In genomic region chr9:137176302-137177182, GRCh38 we compare ENCODE assay signal across 8 cellular contexts.
DNase-seq lines count a peak whose midpoint lies in the region; ATAC-seq and TF ChIP-seq lines count a peak whose summit lies in the region.

No MANE protein-coding gene starts in this region.

- H3K4me3 Mint-ChIP-seq in nephron progenitor cell = no peak overlapping the region
- no peak overlapping the region for H3K4me3 Mint-ChIP-seq in stimulated activated memory B cell treated with anti-CD40 and anti-IgM and Interleukin-4, amounts not matched to agents 10 μg/mL and 1 μg/mL and 100 μg/mL, for 72 hours

- TF ChIP-seq CTCF in GM12864 (IDR thresholded peaks at IDR 0.05; ENCODE audit: low read depth, low read length, missing control alignments) (peak; percentile 91), choroid plexus epithelial cell (conservative IDR thresholded peaks at IDR 0.05; ENCODE audit: low read depth, low read length) (peak; percentile 78), nephron progenitor cell (IDR thresholded peaks at IDR 0.05) (peak; percentile 61)

- H3K36me3 Mint-ChIP-seq in nephron progenitor cell (ENCODE audit: low read depth) = peaks cover 6% of the 10 kb centered on the region
- peaks cover 29% of the 10 kb centered on the region for H3K36me3 Mint-ChIP-seq in stimulated activated memory B cell treated with anti-CD40 and anti-IgM and Interleukin-4, amounts not matched to agents 10 μg/mL and 1 μg/mL and 100 μg/mL, for 72 hours

- H3K27ac Mint-ChIP-seq in nephron progenitor cell = no peak overlapping the region
- no peak overlapping the region for H3K27ac Mint-ChIP-seq in stimulated activated memory B cell treated with anti-CD40 and anti-IgM and Interleukin-4, amounts not matched to agents 10 μg/mL and 1 μg/mL and 100 μg/mL, for 72 hours

- H3K4me3 ChIP-seq in GM12864 (ENCODE audit: low read depth, low read length) (no peak overlapping the region), choroid plexus epithelial cell (ENCODE audit: low read depth, low read length) (no peak overlapping the region)

- H3K27me3 Mint-ChIP-seq in nephron progenitor cell (ENCODE audit: low read depth, poor library complexity) = peaks cover 52% of the 10 kb centered on the region
- H3K27me3 Mint-ChIP-seq in stimulated activated memory B cell treated with anti-CD40 and anti-IgM and Interleukin-4, amounts not matched to agents 10 μg/mL and 1 μg/mL and 100 μg/mL, for 72 hours = peaks cover 12% of the 10 kb centered on the region

- ATAC-seq in stimulated activated memory B cell treated with anti-CD40 and anti-IgM and Interleukin-4, amounts not matched to agents 10 μg/mL and 1 μg/mL and 100 μg/mL, for 72 hours = no peak
- ATAC-seq in HG02678 (IDR thresholded peaks at IDR 0.05; ENCODE audit: unreplicated experiment) (no peak), HG03159 (IDR thresholded peaks at IDR 0.05; ENCODE audit: unreplicated experiment) (no peak)

- H3K9me3 Mint-ChIP-seq in nephron progenitor cell = no peaks in the 10 kb centered on the region
- H3K9me3 Mint-ChIP-seq in stimulated activated memory B cell treated with anti-CD40 and anti-IgM and Interleukin-4, amounts not matched to agents 10 μg/mL and 1 μg/mL and 100 μg/mL, for 72 hours = no peaks in the 10 kb centered on the region

- DNase-seq in AG20443 (ENCODE audit: low spot score) (peak; percentile 70), GM12864 (ENCODE audit: low read depth) (no peak), NCI-H69 (lab: John Stamatoyannopoulos, UW) (peak; percentile 75), choroid plexus epithelial cell (ENCODE audit: low read depth) (peak; percentile 67), nephron progenitor cell (peak; percentile 40)

- no peaks in the 10 kb centered on the region for H3K4me1 Mint-ChIP-seq in nephron progenitor cell
- H3K4me1 Mint-ChIP-seq in stimulated activated memory B cell treated with anti-CD40 and anti-IgM and Interleukin-4, amounts not matched to agents 10 μg/mL and 1 μg/mL and 100 μg/mL, for 72 hours = peaks cover 8% of the 10 kb centered on the region
